27 cellular contexts compared by ENCODE assay signal in the genomic region with DNA sequence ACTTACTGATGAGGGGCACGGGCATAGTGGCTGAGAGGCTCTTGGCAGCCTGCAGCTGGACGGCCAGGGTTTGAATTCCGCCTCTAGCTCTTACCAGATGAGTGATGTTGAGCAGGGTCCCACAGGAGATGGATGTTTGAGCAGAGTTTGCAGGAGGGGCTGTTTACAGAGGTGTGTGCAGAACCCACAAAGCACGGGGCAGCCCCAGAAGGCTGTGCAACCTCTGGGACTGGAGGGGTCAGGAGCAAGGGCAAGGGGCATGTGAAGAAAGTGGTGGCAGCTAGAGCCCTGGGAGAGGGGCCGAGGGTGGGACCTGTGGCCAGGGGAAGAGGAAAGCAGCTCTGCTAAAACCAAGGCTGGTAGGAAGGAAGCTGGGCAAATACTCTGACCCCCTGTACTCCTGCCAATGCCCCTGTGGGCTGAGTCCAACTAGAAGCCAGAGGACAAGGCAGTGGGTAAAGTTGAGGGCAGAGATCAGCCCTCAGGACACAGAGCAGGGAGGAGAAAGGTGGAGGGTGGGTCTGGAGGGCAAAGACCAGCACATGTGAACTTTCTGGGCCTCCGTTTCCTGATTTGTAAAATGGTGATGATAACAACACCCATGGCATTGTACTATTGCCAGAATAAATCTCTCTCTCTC. TPM values are rescaled to one million over a fixed set of nuclear protein-coding genes. Genes with fewer than 3 reads are reported as not detected.
A peak's percentile ranks its signal among the peaks of the same experiment; 100 is the strongest.
DNase-seq lines count a peak whose midpoint lies in the region; TF ChIP-seq lines count a peak whose summit lies in the region.
"Had no signal": no experiment of that assay in that cellular context is flagged by ENCODE, and none has a peak within 500 bp of the region (broad histone marks: within the 10 kb centered on the region; RNA-seq: fewer than 3 reads in every experiment).

No MANE protein-coding gene starts in this region.

- peak overlapping the region; percentile 75 for H3K4me2 ChIP-seq in GM23248 (ENCODE audit: unreplicated experiment)
- no peak overlapping the region for H3K4me2 ChIP-seq in osteoblast (ENCODE audit: insufficient read depth, low read length)
- H3K4me2 ChIP-seq: PC-9 had no signal

- intact Hi-C loops in ascending aorta (cut with DNase I) (loop anchor here (2.0 to 5.0 kb wide), 3 partner anchors 31 to 134 kb away; no protein-coding TSS in a partner anchor), tibial artery (cut with DNase I; ENCODE audit: low total_unique reads) (no loop called here)

- peaks cover 39% of the 10 kb centered on the region for H3F3A ChIP-seq in GM23248 (ENCODE audit: insufficient read depth)

- DNase-seq in GM23248 (no peak), ascending aorta (ENCODE audit: low spot score in 2 of 2) (peak in 1 of 2 donors; percentile 53), osteoblast (ENCODE audit: insufficient read length, low spot score, missing footprints) (peak; percentile 39), tibial artery (no peak), SKM-1 treated with dmso at 0.1 percent for 144 hours (lab: John Stamatoyannopoulos, UW; ENCODE audit: unreplicated experiment) (no peak), NCI-H524 treated with DMSO at 0.1 percent for 48 hours (lab: John Stamatoyannopoulos, UW) (no peak), NCI-H345 treated with DMSO at 0.1 percent for 48 hours (lab: John Stamatoyannopoulos, UW; ENCODE audit: unreplicated experiment) (no peak)
- DNase-seq: activated CD4-positive, alpha-beta T cell treated with anti-CD3 and anti-CD28 coated beads, Interleukin-2, amount 50 U/mL, for 4 hours; activated CD4-positive, CD25-positive, alpha-beta regulatory T cell; activated CD8-positive, alpha-beta memory T cell treated with anti-CD3 and anti-CD28 coated beads, Interleukin-2, amount 10 ng/mL, durations not matched to agents 7 days and 5 days; activated T-cell treated with anti-CD3 and anti-CD28 coated beads, Interleukin-2, amount 50 U/mL, for 4 hours; COR-L47; effector CD4-positive, alpha-beta T cell; hypothalamus; immature natural killer cell; left cardiac atrium; NCI-H1417; NCI-H2081; NCI-H69; nephron progenitor cell; PC-9; SK-N-SH; stimulated activated CD4-positive, alpha-beta T cell treated with anti-CD3 and anti-CD28 coated beads, Interleukin-4, amount 100 ng/mL, for 4 hours; T-helper 17 cell had no signal

- WGBS in GM23248 (ENCODE audit: low coverage in 1 of 2, low lambda C conversion rate in 2 of 2, missing lambda C conversion rate in 2 of 2), 2 experiments: 86 to 94% methylated on average over 6 of the region's 6 CpGs

- H3K4me3 ChIP-seq in GM23248 (no peak overlapping the region), ascending aorta (no peak overlapping the region), osteoblast (ENCODE audit: insufficient read depth, low read length) (no peak overlapping the region), tibial artery (no peak overlapping the region)
- H3K4me3 ChIP-seq: HAP-1, PC-9 had no signal

- H3K9me3 ChIP-seq in GM23248 (ENCODE audit: low read depth) (no peaks in the 10 kb centered on the region), ascending aorta (no peaks in the 10 kb centered on the region), osteoblast (ENCODE audit: low read depth, low read length) (no peaks in the 10 kb centered on the region), tibial artery (no peaks in the 10 kb centered on the region)
- H3K9me3 ChIP-seq: HAP-1, SK-N-SH had no signal

- H3K27me3 ChIP-seq in GM23248 (replicated peaks; ENCODE audit: insufficient read depth) (no peaks in the 10 kb centered on the region), ascending aorta (no peaks in the 10 kb centered on the region), osteoblast (ENCODE audit: insufficient read depth, low read length) (no peaks in the 10 kb centered on the region), tibial artery (no peaks in the 10 kb centered on the region)

- H2AFZ ChIP-seq in GM23248: no peak overlapping the region
- no peak overlapping the region for H2AFZ ChIP-seq in osteoblast (ENCODE audit: low read length)
- H2AFZ ChIP-seq: parathyroid adenoma, PC-9 had no signal

- no peaks in the 10 kb centered on the region for H3K79me2 ChIP-seq in GM23248 (ENCODE audit: insufficient read depth)
- H3K79me2 ChIP-seq in osteoblast (ENCODE audit: insufficient read depth, low read length): no peaks in the 10 kb centered on the region
- H3K79me2 ChIP-seq: parathyroid adenoma had no signal

- in situ Hi-C loops in GM23248 (cut with MboI): no loop called here

- H4K20me1 ChIP-seq in GM23248 (ENCODE audit: insufficient read depth) (no peaks in the 10 kb centered on the region), osteoblast (ENCODE audit: insufficient read depth, low read length) (no peaks in the 10 kb centered on the region)

- peak overlapping the region; percentile 81 for H3K9ac ChIP-seq in GM23248
- H3K9ac ChIP-seq: parathyroid adenoma, SK-N-SH had no signal

- H3K9me2 ChIP-seq in GM23248 (ENCODE audit: insufficient read depth): no peaks in the 10 kb centered on the region
- H3K9me2 ChIP-seq: SK-N-SH had no signal

- TF ChIP-seq CTCF in ascending aorta (IDR thresholded peaks at IDR 0.05) (no peak), osteoblast (IDR thresholded peaks at IDR 0.05; ENCODE audit: extremely low read depth, low read depth, low read length) (no peak), tibial artery (IDR thresholded peaks at IDR 0.05) (no peak)

- H3K27ac ChIP-seq in GM23248 (peak overlapping the region; percentile 93), ascending aorta (peak overlapping the region; percentile 91 to 93), osteoblast (ENCODE audit: low read depth, low read length) (peak overlapping the region; percentile 85), tibial artery (peak overlapping the region; percentile 87 to 91)
- H3K27ac ChIP-seq: epithelial cell of prostate, parathyroid adenoma, PC-9 had no signal

- H3K36me3 ChIP-seq in GM23248 (ENCODE audit: low read depth): no peaks in the 10 kb centered on the region
- no peaks in the 10 kb centered on the region for H3K36me3 ChIP-seq in ascending aorta
- no peaks in the 10 kb centered on the region for H3K36me3 ChIP-seq in osteoblast (ENCODE audit: insufficient read depth, low read length)
- H3K36me3 ChIP-seq in tibial artery: no peaks in the 10 kb centered on the region
- H3K36me3 ChIP-seq: HAP-1 had no signal

- H3K4me1 ChIP-seq in GM23248 (ENCODE audit: insufficient read depth): peaks cover 51% of the 10 kb centered on the region
- peaks cover 15 to 35% of the 10 kb centered on the region in 2 donors for H3K4me1 ChIP-seq in ascending aorta
- H3K4me1 ChIP-seq in osteoblast (ENCODE audit: insufficient read depth, low read length): peaks cover 50% of the 10 kb centered on the region
- H3K4me1 ChIP-seq in tibial artery: peaks cover 6 to 57% (median 38%) of the 10 kb centered on the region in 4 donors
- H3K4me1 ChIP-seq: HAP-1, parathyroid adenoma had no signal

RNA-seq across cellular contexts. Expression of a gene that starts 53.9 kb away (rescaled TPM):
- total RNA-seq in GM23248 (2014; rRNA removed; shearing (Covaris generic)): 352 and 408 TPM in 2 replicates
- polyA plus RNA-seq in GM23248 (2016; fragmentation: Nextera tagmentation; extraction: Ambion mirVana): 312 TPM in 2 replicates
- total RNA-seq in ascending aorta (136 TPM), osteoblast (567 and 697 TPM in 2 replicates)
- polyA plus RNA-seq: immature natural killer cell had no signal
